9 cellular contexts compared by ENCODE assay signal in the genomic region with DNA sequence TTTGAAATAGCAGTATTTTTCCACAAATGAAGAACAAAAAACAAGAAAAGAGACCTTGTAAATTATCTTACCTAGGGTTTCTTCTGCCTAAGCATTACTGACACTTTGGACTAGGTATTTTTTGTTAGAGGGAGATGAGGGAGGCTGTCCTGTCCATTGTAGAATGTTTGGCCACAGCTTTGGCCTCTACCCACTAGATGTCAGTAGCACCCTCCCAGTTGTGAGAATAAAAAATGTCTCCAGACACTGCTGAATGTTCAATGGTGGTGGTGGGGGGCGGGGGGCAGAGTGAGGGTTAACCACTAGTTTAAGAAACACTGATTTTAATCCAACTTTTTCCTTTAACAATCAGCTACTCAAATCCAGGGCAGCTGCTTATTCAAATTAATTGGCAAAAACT. TPM values are rescaled to one million over a fixed set of nuclear protein-coding genes. Genes with fewer than 3 reads are reported as not detected.
DNase-seq lines count a peak whose midpoint lies in the region; TF ChIP-seq lines count a peak whose summit lies in the region.
"Had no signal": no experiment of that assay in that cellular context is flagged by ENCODE, and none has a peak within 500 bp of the region (broad histone marks: within the 10 kb centered on the region; RNA-seq: fewer than 3 reads in every experiment).

No MANE protein-coding gene starts in this region.

- H3K9me3 ChIP-seq in Peyer's patch (no peaks in the 10 kb centered on the region), testis (no peaks in the 10 kb centered on the region)

- H3K4me1 ChIP-seq in Peyer's patch, result no peaks in the 10 kb centered on the region
- H3K4me1 ChIP-seq in testis, result peaks cover 6% of the 10 kb centered on the region

- intact Hi-C loops in testis (cut with DNase I; ENCODE audit: low total_unique reads), result no loop called here

- DNase-seq in DMS53 (lab: John Stamatoyannopoulos, UW) (peak; percentile 27), DMS53 treated with DMSO at 0.1 percent for 48 hours (lab: John Stamatoyannopoulos, UW; ENCODE audit: unreplicated experiment) (no peak), HFF-Myc (ENCODE audit: extremely low read depth, low read depth) (no peak), Peyer's patch (no peak), globus pallidus (ENCODE audit: low spot score) (peak; percentile 43), testis (peak; percentile 43), retina (no peak), NCI-H2081 treated with DMSO at 0.1 percent for 48 hours (lab: John Stamatoyannopoulos, UW) (no peak)

- TF ChIP-seq CTCF in HFF-Myc (IDR thresholded peaks at IDR 0.05; ENCODE audit: low read depth, low read length, missing control alignments) (peak; percentile 38), Peyer's patch (IDR thresholded peaks at IDR 0.05) (peak in 4 of 6 experiments; percentile 27 to 39 (median 34)), testis (IDR thresholded peaks at IDR 0.05) (peak in 2 of 3 experiments; percentile 7 to 36)

- 84 to 89% methylated on average over 1 of the region's 1 CpG for WGBS in testis, 2 donors

- H3K27ac ChIP-seq in Peyer's patch (no peak overlapping the region), testis (no peak overlapping the region)
- H3K27ac ChIP-seq: skin epidermis had no signal

- no peak overlapping the region for H3K4me3 ChIP-seq in HFF-Myc (replicated peaks; ENCODE audit: low read depth, low read length)
- H3K4me3 ChIP-seq in Peyer's patch, result no peak overlapping the region
- no peak overlapping the region for H3K4me3 ChIP-seq in testis
- H3K4me3 ChIP-seq: skin epidermis had no signal

- no peak for TF ChIP-seq POLR2A in Peyer's patch (IDR thresholded peaks at IDR 0.05)
- TF ChIP-seq POLR2A in testis (IDR thresholded peaks at IDR 0.05), result no peak

- H3K36me3 ChIP-seq in Peyer's patch, result peaks cover 0 to 80% (median 0%) of the 10 kb centered on the region in 3 donors
- no peaks in the 10 kb centered on the region for H3K36me3 ChIP-seq in testis (ENCODE audit: low read depth, missing control alignments)

- no peaks in the 10 kb centered on the region for H3K27me3 ChIP-seq in Peyer's patch
- no peaks in the 10 kb centered on the region for H3K27me3 ChIP-seq in testis

RNA-seq across cellular contexts. Expression of gene OTUD4, which starts 25.8 kb away (rescaled TPM):
- total RNA-seq in Peyer's patch (10 to 100 TPM; 19.1 to 68.5 (median 47.0) TPM), testis (10 to 100 TPM; 90.9 to 93.9 TPM)
- 68.8 TPM for polyA plus RNA-seq in testis (ENCODE audit: insufficient read depth, low read depth, low replicate concordance)

RNA-seq across cellular contexts. Expression of gene ABCE1, which starts 56.5 kb away (rescaled TPM):
- 10 to 100 TPM; 15.4 to 56.9 (median 32.9) TPM for total RNA-seq in Peyer's patch
- 10 to 100 TPM; 73.2 to 80.1 TPM for total RNA-seq in testis
- 34.0 TPM for polyA plus RNA-seq in testis (ENCODE audit: insufficient read depth, low read depth, low replicate concordance)

RNA-seq across cellular contexts. Expression of gene ANAPC10, which starts 56.6 kb away (rescaled TPM):
- total RNA-seq in Peyer's patch (10 to 100 TPM; 11.7 to 75.9 (median 18.9) TPM), testis (10 to 100 TPM; 40.1 to 45.4 TPM)
- polyA plus RNA-seq in testis (ENCODE audit: insufficient read depth, low read depth, low replicate concordance), result 52.6 TPM

Comparison
In these comparisons a context has a peak if more than half of its experiments do, and no peak if none do; other contexts are left out.
1. DNase-seq: peak in DMS53 (single experiment), globus pallidus (single experiment) and testis (single experiment); none in DMS53 treated with DMSO at 0.1 percent for 48 hours (single experiment), HFF-Myc (single experiment), Peyer's patch (0 of 3), retina (single experiment) and NCI-H2081 treated with DMSO at 0.1 percent for 48 hours (single experiment).
2. Peak in every context shown above with its lines, with median percentiles within 50 percentile points of each other: CTCF ChIP-seq.